16 cellular contexts compared by ENCODE assay signal in the genomic region with DNA sequence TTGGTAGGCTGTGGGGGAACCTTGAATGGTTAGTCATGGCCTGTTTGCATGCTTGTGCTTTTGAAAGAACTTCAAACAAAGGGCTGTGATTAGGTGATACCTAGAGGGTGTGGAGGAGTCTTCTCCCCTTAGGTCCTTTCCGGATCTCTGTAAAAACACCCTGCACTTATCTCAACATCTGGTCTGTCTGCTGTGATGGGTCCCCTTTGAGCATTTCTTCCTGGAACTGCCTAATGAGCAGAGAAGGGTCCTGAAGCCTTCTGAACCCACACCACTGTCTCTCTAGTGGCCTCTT. TPM values are rescaled to one million over a fixed set of nuclear protein-coding genes. Genes with fewer than 3 reads are reported as not detected.
DNase-seq lines count a peak whose midpoint lies in the region; ATAC-seq, FAIRE-seq and TF ChIP-seq lines count a peak whose summit lies in the region.
"Had no signal": no experiment of that assay in that cellular context is flagged by ENCODE, and none has a peak within 500 bp of the region (broad histone marks: within the 10 kb centered on the region; RNA-seq: fewer than 3 reads in every experiment).

No MANE protein-coding gene starts in this region.

- no CpG with 5 or more reads among the region's 1 CpG for WGBS in HepG2 (ENCODE audit: low lambda C conversion rate)
- no CpG with 5 or more reads among the region's 1 CpG for WGBS in right lobe of liver (ENCODE audit: insufficient coverage, low coverage, low lambda C conversion rate, missing lambda C conversion rate)

- ATAC-seq in HepG2, result peak; percentile 39
- no peak for ATAC-seq in right lobe of liver
- ATAC-seq in GM21529 (IDR thresholded peaks at IDR 0.05; ENCODE audit: unreplicated experiment), result no peak

- no peak for TF ChIP-seq EP300 in HepG2 (IDR thresholded peaks at IDR 0.05; ENCODE audit: low read depth in 2 of 2, low read length in 2 of 2)
- no peak for TF ChIP-seq EP300 in HepG2 (CRISPR knock-in tag; IDR thresholded peaks at IDR 0.05; ENCODE audit: borderline replicate concordance)

- CTCF ChIA-PET in HepG2 (lab: Yijun Ruan, JAX; ENCODE audit: low intra/inter-chr PET ratio, low total read pairs) (no interaction called here), GM10248 (lab: Yijun Ruan, JAX) (no interaction called here)
- CTCF ChIA-PET in CD4-positive, alpha-beta memory T cell (lab: Charles Lee; ENCODE audit: partially characterized antibody), result no interaction called here

- peak overlapping the region; percentile 62 for H3K27ac ChIP-seq in HepG2 (ENCODE audit: extremely low read length, insufficient read depth, low read length)
- no peak overlapping the region for H3K27ac ChIP-seq in right lobe of liver
- no peak overlapping the region for H3K27ac ChIP-seq in CD4-positive, alpha-beta memory T cell (ENCODE audit: low read depth, low read length)
- H3K27ac ChIP-seq: 22Rv1, BLaER1, HL-60 had no signal

- H2AFZ ChIP-seq in HepG2 (ENCODE audit: low read length), result no peak overlapping the region

- DNase-seq in HepG2 (ENCODE audit: low spot score), result peak; percentile 49
- DNase-seq in right lobe of liver, result no peak
- DNase-seq in iPS-NIHi11 (ENCODE audit: low spot score), result peak; percentile 25
- no peak for DNase-seq in nephron progenitor cell
- no peak for DNase-seq in CD4-positive, alpha-beta memory T cell
- no peak for DNase-seq in activated CD4-positive, alpha-beta T cell treated with anti-CD3 and anti-CD28 coated beads, Interleukin-2, amount 50 U/mL, for 4 hours
- DNase-seq in GM10248 (ENCODE audit: extremely low spot score), result no peak
- DNase-seq: DMS53, GF-D8, H7, IMR-90, KBM-7 had no signal

- TF ChIP-seq POLR2A in HepG2 (IDR thresholded peaks at IDR 0.05; ENCODE audit: insufficient read depth in 1 of 2, low read depth in 2 of 2, low read length in 2 of 2) (no peak), right lobe of liver (IDR thresholded peaks at IDR 0.05) (no peak)

- H3K79me2 ChIP-seq in HepG2 (ENCODE audit: insufficient read depth, low read length), result peaks cover 2% of the 10 kb centered on the region

- H3K36me3 ChIP-seq in HepG2 (replicated peaks in 1 of 2; ENCODE audit: control insufficient read depth in 1 of 2, insufficient read depth in 2 of 2, low read length in 2 of 2) (peaks cover 0 to 3% of the 10 kb centered on the region in 2 experiments; a peak in 1 of 5 replicates), right lobe of liver (no peaks in the 10 kb centered on the region)
- no peaks in the 10 kb centered on the region for H3K36me3 ChIP-seq in CD4-positive, alpha-beta memory T cell (ENCODE audit: insufficient read depth, low read length)

- H3K27ac Mint-ChIP-seq in nephron progenitor cell, result peak overlapping the region; percentile 99
- peak overlapping the region in 1 of 7 donors; percentile 27 for H3K27ac Mint-ChIP-seq in CD4-positive, alpha-beta memory T cell

- intact Hi-C loops in HepG2 (cut with micrococcal nuclease; ENCODE audit: unreplicated experiment) (loop anchor here (5.0 kb wide), 1 partner anchor 60 kb away; the partner anchor contains the start of gene HUNK), right lobe of liver (cut with DNase I) (no loop called here)
- intact Hi-C loops in CD4-positive, alpha-beta memory T cell (cut with micrococcal nuclease), result no loop called here

- H3K4me1 ChIP-seq in HepG2 (ENCODE audit: insufficient read depth, low read length), result peaks cover 81% of the 10 kb centered on the region
- no peaks in the 10 kb centered on the region for H3K4me1 ChIP-seq in right lobe of liver
- no peaks in the 10 kb centered on the region for H3K4me1 ChIP-seq in CD4-positive, alpha-beta memory T cell (ENCODE audit: insufficient read depth, low read length)
- H3K4me1 ChIP-seq: BLaER1 had no signal

- H4K20me1 ChIP-seq in HepG2 (ENCODE audit: insufficient read depth, low read length), result no peaks in the 10 kb centered on the region
- H4K20me1 ChIP-seq: BLaER1 had no signal

- TF ChIP-seq CTCF in HepG2 (CRISPR knock-in tag; IDR thresholded peaks at IDR 0.05) (no peak), right lobe of liver (IDR thresholded peaks at IDR 0.05) (no peak), nephron progenitor cell (IDR thresholded peaks at IDR 0.05) (no peak), GM10248 (IDR thresholded peaks at IDR 0.05; ENCODE audit: control extremely low read depth, extremely low read depth, low read depth, missing control alignments) (no peak)

- in situ Hi-C loops in HepG2 (cut with HindIII; ENCODE audit: extremely low pct_ligation_motif_present, low pct_unique_long_range_greater_than_20kb), result no loop called here

- H3K27me3 Mint-ChIP-seq in nephron progenitor cell (ENCODE audit: low read depth, poor library complexity), result no peaks in the 10 kb centered on the region
- H3K27me3 Mint-ChIP-seq in CD4-positive, alpha-beta memory T cell, result peaks cover 6 to 9% of the 10 kb centered on the region in 2 donors

- peaks cover 23% of the 10 kb centered on the region for H3K36me3 Mint-ChIP-seq in nephron progenitor cell (ENCODE audit: low read depth)
- H3K36me3 Mint-ChIP-seq in CD4-positive, alpha-beta memory T cell, result no peaks in the 10 kb centered on the region

- 0 out of 2 replicates have a peak overlapping the region, but pooled peaks have one; percentile 15 for H3K4me2 ChIP-seq in HepG2 (ENCODE audit: low read depth, low read length)
- H3K4me2 ChIP-seq: BLaER1 had no signal

- POLR2A ChIA-PET in HepG2 (lab: Yijun Ruan, JAX), result interaction anchor here (1.4 kb wide), 1 partner anchor 32 kb away, joined by 3 read pairs; no protein-coding TSS in a partner anchor
- POLR2A ChIA-PET in CD4-positive, alpha-beta memory T cell (lab: Charles Lee; ENCODE audit: partially characterized antibody), result no interaction called here
- POLR2A ChIA-PET in GM10248 (lab: Yijun Ruan, JAX), result no interaction called here

- H3K4me1 Mint-ChIP-seq in nephron progenitor cell, result peaks cover 97% of the 10 kb centered on the region
- H3K4me1 Mint-ChIP-seq in CD4-positive, alpha-beta memory T cell, result peaks cover 0 to 1% (median 0%) of the 10 kb centered on the region in 4 donors

- H3K27me3 ChIP-seq in HepG2 (ENCODE audit: control insufficient read depth in 1 of 2, insufficient read depth in 2 of 2, low read length in 2 of 2) (no peaks in the 10 kb centered on the region), right lobe of liver (no peaks in the 10 kb centered on the region)
- H3K27me3 ChIP-seq in CD4-positive, alpha-beta memory T cell (ENCODE audit: insufficient read depth, low read length), result no peaks in the 10 kb centered on the region
- H3K27me3 ChIP-seq: BLaER1 had no signal

- H3K9ac ChIP-seq in HepG2 (ENCODE audit: insufficient read depth, low read depth, low read length), result no peak overlapping the region
- H3K9ac ChIP-seq: BLaER1 had no signal

- peak overlapping the region; percentile 11 for H3K4me3 Mint-ChIP-seq in nephron progenitor cell
- H3K4me3 Mint-ChIP-seq in CD4-positive, alpha-beta memory T cell, result no peak overlapping the region

- no peaks in the 10 kb centered on the region for H3K9me3 Mint-ChIP-seq in nephron progenitor cell
- peaks cover 0 to 2% (median 0%) of the 10 kb centered on the region in 8 donors for H3K9me3 Mint-ChIP-seq in CD4-positive, alpha-beta memory T cell

- BruUV-seq in HepG2 (replicated peaks; lab: Mats Ljungman, UMichigan), result no TSS peak

- FAIRE-seq in HepG2 (lab: Jason Lieb, UNC), result peak; percentile 39

- H3K4me3 ChIP-seq in HepG2 (replicated peaks in 1 of 3; ENCODE audit: insufficient read depth in 1 of 3, low read depth in 2 of 3, low read length in 3 of 3) (no peak overlapping the region), right lobe of liver (no peak overlapping the region)
- H3K4me3 ChIP-seq in CD4-positive, alpha-beta memory T cell (ENCODE audit: low read length in 2 of 2), result no peak overlapping the region
- H3K4me3 ChIP-seq: BLaER1 had no signal

- H3K9me3 ChIP-seq in HepG2 (ENCODE audit: low read length) (no peaks in the 10 kb centered on the region), right lobe of liver (no peaks in the 10 kb centered on the region)
- no peaks in the 10 kb centered on the region for H3K9me3 ChIP-seq in CD4-positive, alpha-beta memory T cell (ENCODE audit: control insufficient read depth in 1 of 2, low read length in 2 of 2)
- H3K9me3 ChIP-seq: BLaER1 had no signal

- TF ChIP-seq RAD21 in HepG2 (CRISPR knock-in tag; IDR thresholded peaks at IDR 0.05), result no peak

TF ChIP-seq in HepG2, 621 proteins besides CTCF, POLR2A, EP300 and RAD21 (continues in another document):
- no peak for TF ChIP-seq RFX5 (IDR thresholded peaks at IDR 0.05; ENCODE audit: low read depth, low read length)
- 0 out of 2 replicates have a peak, but pooled peaks have one; percentile 27 for TF ChIP-seq TGIF2 (CRISPR knock-in tag; IDR thresholded peaks at IDR 0.05)
- no peak for TF ChIP-seq ZNF496 (CRISPR knock-in tag; IDR thresholded peaks at IDR 0.05; ENCODE audit: insufficient replicate concordance)
- no peak for TF ChIP-seq HMGA1 (CRISPR knock-in tag; conservative IDR thresholded peaks at IDR 0.05)
- no peak for TF ChIP-seq NFIC (IDR thresholded peaks at IDR 0.05; ENCODE audit: low read length)
- no peak for TF ChIP-seq ZFP36L2 (CRISPR knock-in tag; IDR thresholded peaks at IDR 0.05)

RNA-seq across cellular contexts. Expression of gene HUNK, which starts 59.6 kb away (rescaled TPM):
- total RNA-seq in HepG2 (2016; rRNA removed; fragmentation: Illumina TruSeq; extraction: Trizol) (1.9 and 2.5 TPM in 2 replicates), right lobe of liver (under 1 TPM; 0.12 to 0.64 (median 0.32) TPM)
- total RNA-seq in HepG2 (2016; cell fraction: cytosol; rRNA removed; fragmentation: Illumina TruSeq; extraction: Trizol; ENCODE audit: low read depth), result 0.53 and 1.1 TPM in 2 replicates
- total RNA-seq in HepG2 (2016; cell fraction: insoluble cytoplasmic fraction; rRNA removed; fragmentation: Illumina TruSeq; extraction: Trizol), result 2.4 and 3.2 TPM in 2 replicates
- total RNA-seq in HepG2 (2016; cell fraction: membrane; rRNA removed; fragmentation: Illumina TruSeq; extraction: Trizol), result 1.1 and 2.0 TPM in 2 replicates
- 2.6 and 2.9 TPM in 2 replicates for total RNA-seq in HepG2 (2016; cell fraction: nucleus; rRNA removed; fragmentation: Illumina TruSeq; extraction: Trizol)
- polyA plus RNA-seq in HepG2 (2011; rRNA removed), result 0.98 and 1.8 TPM in 2 replicates
- 0.74 and 0.87 TPM in 2 replicates for polyA plus RNA-seq in HepG2 (2011; cell fraction: cytosol; rRNA removed)
- polyA plus RNA-seq in HepG2 (2011; cell fraction: nucleus; rRNA removed), result 0.92 and 1.2 TPM in 2 replicates
- 1.2 and 2.5 TPM in 2 replicates for polyA plus RNA-seq in HepG2 (2012)
- polyA plus RNA-seq in HepG2 (2016; cell fraction: cytosol; fragmentation: Illumina TruSeq; extraction: Trizol; ENCODE audit: low read depth), result 0.14 and 0.16 TPM in 2 replicates
- 2.5 and 2.9 TPM in 2 replicates for polyA plus RNA-seq in HepG2 (2016; cell fraction: insoluble cytoplasmic fraction; fragmentation: Illumina TruSeq; extraction: Trizol; ENCODE audit: low read depth)
- polyA plus RNA-seq in HepG2 (2016; cell fraction: membrane; fragmentation: Illumina TruSeq; extraction: Trizol; ENCODE audit: low read depth), result 0.32 and 0.48 TPM in 2 replicates
- polyA plus RNA-seq in HepG2 (2016; cell fraction: nucleus; fragmentation: Illumina TruSeq; extraction: Trizol; ENCODE audit: insufficient read depth, low read depth), result 3.0 and 3.4 TPM in 2 replicates
- 0.02 and 2.8 TPM in 2 replicates for polyA minus RNA-seq in HepG2 (2011; rRNA and poly(A)+ RNA removed; ENCODE audit: low replicate concordance)
- 0.99 and 1.5 TPM in 2 replicates for polyA minus RNA-seq in HepG2 (2011; cell fraction: cytosol; rRNA and poly(A)+ RNA removed)
- 2.0 and 4.5 TPM in 2 replicates for polyA minus RNA-seq in HepG2 (2011; cell fraction: nucleus; rRNA and poly(A)+ RNA removed)
- total RNA-seq in CD4-positive, alpha-beta memory T cell, result under 1 TPM; 0.26 to 0.44 TPM
- polyA plus RNA-seq in CD4-positive, alpha-beta memory T cell, result under 1 TPM in 1 of 2 donors, not detected in 1; 0.07 TPM

Comparison
In these comparisons a context has a peak if more than half of its experiments do, and no peak if none do; other contexts are left out.
1. DNase-seq: peak in HepG2 (single experiment) and iPS-NIHi11 (single experiment); none in right lobe of liver (0 of 3), nephron progenitor cell (single experiment), CD4-positive, alpha-beta memory T cell (0 of 5), activated CD4-positive, alpha-beta T cell treated with anti-CD3 and anti-CD28 coated beads, Interleukin-2, amount 50 U/mL, for 4 hours (0 of 2) and GM10248 (single experiment).